1 cellular context compared by ENCODE assay signal in genomic region chr11:119106564-119107537, GRCh38.
TF ChIP-seq lines count a peak whose summit lies in the region.

TSS of gene C2CD2L (plus strand) at chr11:119107344. CDS start at chr11:119107742, 398 bp downstream.

TF ChIP-seq in HepG2, 621 proteins besides CTCF, POLR2A, EP300 and RAD21 (continued from another document and continues in another):
- no peak for TF ChIP-seq KLF11 (CRISPR knock-in tag; IDR thresholded peaks at IDR 0.05)
- no peak for TF ChIP-seq ZNF468 (CRISPR knock-in tag; IDR thresholded peaks at IDR 0.05)
- TF ChIP-seq TGIF2 (CRISPR knock-in tag; IDR thresholded peaks at IDR 0.05), result no peak
- no peak for TF ChIP-seq AFF4 (CRISPR knock-in tag; IDR thresholded peaks at IDR 0.05)
- TF ChIP-seq ZNF367 (CRISPR knock-in tag; IDR thresholded peaks at IDR 0.05; ENCODE audit: borderline replicate concordance), result no peak
- no peak for TF ChIP-seq ZBTB49 (CRISPR knock-in tag; IDR thresholded peaks at IDR 0.05; ENCODE audit: borderline replicate concordance)
- no peak for TF ChIP-seq ZBTB39 (CRISPR knock-in tag; IDR thresholded peaks at IDR 0.05)
- no peak for TF ChIP-seq MED1 (CRISPR knock-in tag; IDR thresholded peaks at IDR 0.05)
- no peak for TF ChIP-seq PRDM10 (CRISPR knock-in tag; IDR thresholded peaks at IDR 0.05; ENCODE audit: low read depth)
- no peak for TF ChIP-seq HHEX (CRISPR knock-in tag; IDR thresholded peaks at IDR 0.05)
- no peak for TF ChIP-seq ZNF556 (CRISPR knock-in tag; IDR thresholded peaks at IDR 0.05; ENCODE audit: borderline replicate concordance)
- TF ChIP-seq CERS6 (CRISPR knock-in tag; IDR thresholded peaks at IDR 0.05), result no peak
- no peak for TF ChIP-seq TCF12 (IDR thresholded peaks at IDR 0.05)
- no peak for TF ChIP-seq TCF12 (CRISPR knock-in tag; IDR thresholded peaks at IDR 0.05)
- TF ChIP-seq NFIB (CRISPR knock-in tag; IDR thresholded peaks at IDR 0.05; ENCODE audit: borderline replicate concordance), result no peak
- TF ChIP-seq ZNF530 (CRISPR knock-in tag; IDR thresholded peaks at IDR 0.05; ENCODE audit: low read depth), result no peak
- no peak for TF ChIP-seq PLSCR1 (CRISPR knock-in tag; IDR thresholded peaks at IDR 0.05; ENCODE audit: borderline replicate concordance)
- TF ChIP-seq ZBTB42 (CRISPR knock-in tag; IDR thresholded peaks at IDR 0.05), result no peak
- TF ChIP-seq STAT6 (CRISPR knock-in tag; IDR thresholded peaks at IDR 0.05; ENCODE audit: borderline replicate concordance), result no peak
- TF ChIP-seq ZNF180 (CRISPR knock-in tag; IDR thresholded peaks at IDR 0.05; ENCODE audit: borderline replicate concordance, low read depth), result no peak
- TF ChIP-seq TCF7L2 (IDR thresholded peaks at IDR 0.05; ENCODE audit: low read depth, low read length), result no peak
- no peak for TF ChIP-seq SRSF4 (IDR thresholded peaks at IDR 0.05; ENCODE audit: low read depth, low read length, poor library complexity, severe bottlenecking)
- no peak for TF ChIP-seq MTF2 (CRISPR knock-in tag; IDR thresholded peaks at IDR 0.05; ENCODE audit: borderline replicate concordance)
- no peak for TF ChIP-seq HIC2 (CRISPR knock-in tag; IDR thresholded peaks at IDR 0.05; ENCODE audit: low read depth)
- TF ChIP-seq RFXANK (CRISPR knock-in tag; IDR thresholded peaks at IDR 0.05), result no peak
- TF ChIP-seq FOXK2 (IDR thresholded peaks at IDR 0.05), result no peak
- no peak for TF ChIP-seq ELF4 (CRISPR knock-in tag; IDR thresholded peaks at IDR 0.05; ENCODE audit: borderline replicate concordance)
- TF ChIP-seq ZNF558 (CRISPR knock-in tag; IDR thresholded peaks at IDR 0.05; ENCODE audit: borderline replicate concordance), result no peak
- TF ChIP-seq MEIS1 (CRISPR knock-in tag; IDR thresholded peaks at IDR 0.05; ENCODE audit: borderline replicate concordance), result no peak
- TF ChIP-seq SMAD9 (CRISPR knock-in tag; IDR thresholded peaks at IDR 0.05), result no peak
- TF ChIP-seq ZNF580 (CRISPR knock-in tag; IDR thresholded peaks at IDR 0.05; ENCODE audit: borderline replicate concordance, low read depth), result peak; percentile 16; the same call in 1 of the 2 replicates
- no peak for TF ChIP-seq GRHL1 (CRISPR knock-in tag; conservative IDR thresholded peaks at IDR 0.05)
- TF ChIP-seq ATF2 (CRISPR knock-in tag; IDR thresholded peaks at IDR 0.05), result 0 out of 2 replicates have a peak, but pooled peaks have one; percentile 20
- TF ChIP-seq ZNF12 (CRISPR knock-in tag; IDR thresholded peaks at IDR 0.05), result no peak
- no peak for TF ChIP-seq JARID2 (CRISPR knock-in tag; IDR thresholded peaks at IDR 0.05; ENCODE audit: insufficient replicate concordance)
- TF ChIP-seq SMC3 (IDR thresholded peaks at IDR 0.05; ENCODE audit: low read length), result no peak
